ENCODE assay signal across 20 cellular contexts in genomic region chr9:106890621-106891020, GRCh38. TPM values are rescaled to one million over a fixed set of nuclear protein-coding genes. Genes with fewer than 3 reads are reported as not detected.
A peak's percentile ranks its signal among the peaks of the same experiment; 100 is the strongest.
DNase-seq lines count a peak whose midpoint lies in the region; ATAC-seq, FAIRE-seq and TF ChIP-seq lines count a peak whose summit lies in the region.
"Had no signal": no experiment of that assay in that cellular context is flagged by ENCODE, and none has a peak within 500 bp of the region (broad histone marks: within the 10 kb centered on the region; RNA-seq: fewer than 3 reads in every experiment).

No MANE protein-coding gene starts in this region.

- WGBS in psoas muscle, 3 donors: 69 to 76% (median 73%) methylated on average over 3 of the region's 3 CpGs

- H3K9ac ChIP-seq in HUES48 (ENCODE audit: low read depth, low read length): no peak overlapping the region

- intact Hi-C loops in psoas muscle (cut with DNase I): no loop called here

- no peak for TF ChIP-seq POLR2A in GM12891 (IDR thresholded peaks at IDR 0.05; ENCODE audit: low read depth, low read length)

- ATAC-seq in RWPE2 (ENCODE audit: low read depth) (no peak), psoas muscle (no peak)
- ATAC-seq: left colon, right lobe of liver had no signal

- DNase-seq in RWPE2 (ENCODE audit: low spot score): no peak
- peak; percentile 43 for DNase-seq in fibroblast of mammary gland (ENCODE audit: low read depth)
- DNase-seq in psoas muscle: no peak
- no peak for DNase-seq in superior temporal gyrus (ENCODE audit: extremely low spot score)
- no peak for DNase-seq in NCI-H146 treated with DMSO at 0.1 percent for 48 hours (lab: John Stamatoyannopoulos, UW; ENCODE audit: unreplicated experiment)
- DNase-seq in GM12891 (ENCODE audit: insufficient read length, low spot score): no peak
- DNase-seq: activated CD4-positive, alpha-beta T cell treated with anti-CD3 and anti-CD28 coated beads for 48 hours; activated gamma-delta T cell treated with Interleukin-2 at 50 U/mL for 16 hours; AML-193; KBM-7; left colon; MV-4-11; NCI-H2029; NCI-H774; occipital lobe; right lobe of liver had no signal

- H3K4me3 ChIP-seq in HUES48 (ENCODE audit: low read depth, low read length) (no peak overlapping the region), RWPE2 (ENCODE audit: severe bottlenecking) (no peak overlapping the region), fibroblast of mammary gland (ENCODE audit: control insufficient read depth, low read depth, low read length) (no peak overlapping the region), psoas muscle (no peak overlapping the region)
- H3K4me3 ChIP-seq: HAP-1, right lobe of liver had no signal

- FAIRE-seq in GM12891 (lab: Jason Lieb, UNC): no peak
- FAIRE-seq: endometrium, urothelium cell line had no signal

- no peaks in the 10 kb centered on the region for H3K9me3 ChIP-seq in HUES48 (ENCODE audit: control insufficient read depth, insufficient read depth, low read length)
- H3K9me3 ChIP-seq in RWPE2 (ENCODE audit: severe bottlenecking): no peaks in the 10 kb centered on the region
- H3K9me3 ChIP-seq in psoas muscle: no peaks in the 10 kb centered on the region
- H3K9me3 ChIP-seq: HAP-1, right lobe of liver had no signal

- H3K27me3 ChIP-seq in HUES48 (ENCODE audit: control insufficient read depth, insufficient read depth, low read length): no peaks in the 10 kb centered on the region
- H3K27me3 ChIP-seq in RWPE2 (ENCODE audit: insufficient read depth, poor library complexity, severe bottlenecking): no peaks in the 10 kb centered on the region
- H3K27me3 ChIP-seq in psoas muscle (ENCODE audit: insufficient read depth in 3 of 3, low read length in 2 of 3): no peaks in the 10 kb centered on the region
- H3K27me3 ChIP-seq: right lobe of liver had no signal

- H3K4me1 ChIP-seq in HUES48 (ENCODE audit: control insufficient read depth, insufficient read depth, low read length) (peaks cover 76% of the 10 kb centered on the region), RWPE2 (ENCODE audit: insufficient read depth, poor library complexity, severe bottlenecking) (peaks cover 83% of the 10 kb centered on the region), psoas muscle (peaks cover 72% of the 10 kb centered on the region)

- no peak for TF ChIP-seq CTCF in RWPE2 (IDR thresholded peaks at IDR 0.05; ENCODE audit: poor library complexity, severe bottlenecking)
- no peak for TF ChIP-seq CTCF in fibroblast of mammary gland (conservative IDR thresholded peaks at IDR 0.05; ENCODE audit: control insufficient read depth, insufficient read depth, low read depth, low read length)
- TF ChIP-seq CTCF in psoas muscle (IDR thresholded peaks at IDR 0.05): no peak

- H3K27ac ChIP-seq in HUES48 (ENCODE audit: low read depth, low read length): peak overlapping the region; percentile 91
- peak overlapping the region; percentile 97 for H3K27ac ChIP-seq in RWPE2 (ENCODE audit: poor library complexity, severe bottlenecking)
- H3K27ac ChIP-seq in psoas muscle: peak overlapping the region; percentile 81
- H3K27ac ChIP-seq: right lobe of liver had no signal

- H3K36me3 ChIP-seq in HUES48 (ENCODE audit: control insufficient read depth, insufficient read depth, low read length) (0 out of 2 replicates have a peak, but pooled peaks cover 6% of the 10 kb centered on the region), RWPE2 (ENCODE audit: low read depth) (no peaks in the 10 kb centered on the region; the same call in 1 of the 2 replicates), psoas muscle (ENCODE audit: insufficient read depth in 1 of 2, low read depth in 1 of 2) (no peaks in the 10 kb centered on the region)
- H3K36me3 ChIP-seq: HAP-1, right lobe of liver had no signal

TF ChIP-seq in GM12891, 5 proteins besides CTCF, POLR2A, EP300 and RAD21:
- TF ChIP-seq POU2F2 (IDR thresholded peaks at IDR 0.05; ENCODE audit: low read depth, low read length) (no peak), SPI1 (IDR thresholded peaks at IDR 0.05; ENCODE audit: low read depth, low read length) (no peak), TAF1 (IDR thresholded peaks at IDR 0.05; ENCODE audit: low read depth, low read length) (no peak), PAX5 (IDR thresholded peaks at IDR 0.05; ENCODE audit: insufficient read depth, low read length, severe bottlenecking) (no peak), POLR2AphosphoS5 (IDR thresholded peaks at IDR 0.05; ENCODE audit: low read depth, low read length) (no peak)

RNA-seq across cellular contexts. Expression of gene ZNF462, which starts 27.7 kb away (rescaled TPM):
- 100 to 1,000 TPM in 1 of 4 donors, 10 to 100 TPM in 3; 16.3 to 102 (median 24.6) TPM for total RNA-seq in psoas muscle
- 1 to 10 TPM; 2.0 to 6.1 (median 2.5) TPM for polyA plus RNA-seq in psoas muscle
- 0.24 TPM for polyA plus RNA-seq in GM12891 (2012; ENCODE audit: low read depth, missing spikeins)
